ENCODE assay signal across 8 cellular contexts in the genomic region with DNA sequence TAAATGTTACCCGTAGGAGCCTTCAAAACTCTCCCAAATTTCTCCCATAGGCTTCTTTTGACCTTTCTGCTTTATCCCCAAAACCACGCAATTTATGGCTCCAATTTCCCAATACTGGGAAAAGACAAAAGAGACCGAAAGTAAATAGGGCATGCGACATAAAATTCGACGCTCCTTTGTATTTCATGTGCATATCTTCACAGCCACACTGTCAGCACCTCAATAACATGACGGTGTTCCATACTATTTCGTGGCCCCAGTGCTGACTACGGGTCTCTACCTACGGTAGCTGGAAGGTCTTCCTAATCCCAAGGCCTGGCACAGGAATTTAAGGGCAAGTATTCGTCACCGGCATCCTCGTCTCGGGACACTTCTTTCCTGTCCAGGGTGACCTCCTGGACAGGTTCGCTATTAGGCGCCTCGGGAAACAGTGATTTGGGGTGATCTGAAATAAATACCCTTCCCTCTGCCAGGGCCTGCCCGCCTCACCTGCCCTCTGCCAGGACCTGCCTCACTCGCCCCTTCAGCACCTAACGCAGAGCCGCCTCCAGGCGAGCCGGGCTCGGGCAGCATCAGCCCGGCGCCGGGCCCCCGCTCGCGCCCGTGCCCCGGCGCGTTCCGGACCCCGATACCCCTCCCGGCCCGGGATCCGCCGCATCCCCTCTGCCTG. TPM values are rescaled to one million over a fixed set of nuclear protein-coding genes. Genes with fewer than 3 reads are reported as not detected.
DNase-seq lines count a peak whose midpoint lies in the region; ATAC-seq and TF ChIP-seq lines count a peak whose summit lies in the region.

No MANE protein-coding gene starts in this region.

- H3K9me3 Mint-ChIP-seq in activated CD8-positive, alpha-beta T cell treated with anti-CD3 and anti-CD28 coated beads for 36 hours: no peaks in the 10 kb centered on the region
- H3K9me3 Mint-ChIP-seq in mesothelial cell of epicardium: peaks cover 5% of the 10 kb centered on the region

- peak overlapping the region; percentile 22 for H3K27ac Mint-ChIP-seq in activated CD8-positive, alpha-beta T cell treated with anti-CD3 and anti-CD28 coated beads for 36 hours
- peak overlapping the region; percentile 71 for H3K27ac Mint-ChIP-seq in mesothelial cell of epicardium

- intact Hi-C loops in Right ventricle myocardium inferior (cut with DNase I) (loop anchor here (10.0 kb wide), 1 partner anchor 202 kb away; the partner anchor contains the start of gene ASXL2), cardiac septum (cut with DNase I) (loop anchor here (10.0 kb wide), 1 partner anchor 308 kb away; no protein-coding TSS in a partner anchor)
- intact Hi-C loops in activated CD8-positive, alpha-beta T cell treated with anti-CD3 and anti-CD28 coated beads for 36 hours (cut with micrococcal nuclease): no loop called here

- H3K4me3 ChIP-seq in effector memory CD4-positive, alpha-beta T cell (ENCODE audit: insufficient read depth, low read depth, low read length, poor library complexity, severe bottlenecking): peak overlapping the region; percentile 82

- POLR2A ChIA-PET in activated CD8-positive, alpha-beta T cell treated with anti-CD3 and anti-CD28 coated beads for 36 hours (lab: Charles Lee): interaction anchor here (0.6 to 1.5 kb wide), 3 partner anchors 27 to 152 kb away, joined by 3 to 4 read pairs (median 3); no protein-coding TSS in a partner anchor

- DNase-seq in Right ventricle myocardium inferior (ENCODE audit: missing footprints) (peak; percentile 74), cardiac septum (ENCODE audit: low spot score) (no peak), NCI-H345 (lab: John Stamatoyannopoulos, UW) (peak; percentile 68), mesothelial cell of epicardium (ENCODE audit: low spot score in 2 of 2, unreplicated experiment in 2 of 2) (no peak)
- peak; percentile 80 for DNase-seq in activated CD8-positive, alpha-beta T cell treated with anti-CD3 and anti-CD28 coated beads for 36 hours
- DNase-seq in effector memory CD4-positive, alpha-beta T cell: peak; percentile 40 to 52 (median 49)
- DNase-seq in stimulated activated CD8-positive, alpha-beta memory T cell treated with anti-CD3 and anti-CD28 coated beads, Interleukin-15, amount 100 ng/mL, for 48 hours (ENCODE audit: low read depth in 2 of 2): peak; percentile 46 to 55

- no peaks in the 10 kb centered on the region for H3K9me3 ChIP-seq in effector memory CD4-positive, alpha-beta T cell (ENCODE audit: control insufficient read depth, low read length)

- H3K27me3 ChIP-seq in effector memory CD4-positive, alpha-beta T cell (replicated peaks; ENCODE audit: control insufficient read depth, insufficient read depth, low read length, poor library complexity, severe bottlenecking): no peaks in the 10 kb centered on the region

- H3K36me3 ChIP-seq in effector memory CD4-positive, alpha-beta T cell (ENCODE audit: control insufficient read depth, insufficient read depth, low read length): no peaks in the 10 kb centered on the region

- peaks cover 26% of the 10 kb centered on the region for H3K4me1 Mint-ChIP-seq in activated CD8-positive, alpha-beta T cell treated with anti-CD3 and anti-CD28 coated beads for 36 hours (ENCODE audit: low read depth)
- peaks cover 13% of the 10 kb centered on the region for H3K4me1 Mint-ChIP-seq in mesothelial cell of epicardium

- peaks cover 8% of the 10 kb centered on the region for H3K27me3 Mint-ChIP-seq in activated CD8-positive, alpha-beta T cell treated with anti-CD3 and anti-CD28 coated beads for 36 hours
- H3K27me3 Mint-ChIP-seq in mesothelial cell of epicardium (ENCODE audit: low read depth): peaks cover 17% of the 10 kb centered on the region

- H3K27ac ChIP-seq in effector memory CD4-positive, alpha-beta T cell (ENCODE audit: insufficient read depth, low read length, poor library complexity, severe bottlenecking): peak overlapping the region; percentile 68

- H3K4me3 Mint-ChIP-seq in activated CD8-positive, alpha-beta T cell treated with anti-CD3 and anti-CD28 coated beads for 36 hours: peak overlapping the region; percentile 82
- H3K4me3 Mint-ChIP-seq in mesothelial cell of epicardium: peak overlapping the region; percentile 75

- ATAC-seq in Right ventricle myocardium inferior (peak; percentile 43), HG02981 (IDR thresholded peaks at IDR 0.05; ENCODE audit: unreplicated experiment) (peak; percentile 58)
- ATAC-seq in activated CD8-positive, alpha-beta T cell treated with anti-CD3 and anti-CD28 coated beads for 36 hours: peak; percentile 87

- H3K4me1 ChIP-seq in effector memory CD4-positive, alpha-beta T cell (ENCODE audit: control insufficient read depth, insufficient read depth, low read length, poor library complexity, severe bottlenecking): peaks cover 9% of the 10 kb centered on the region

- H3K36me3 Mint-ChIP-seq in activated CD8-positive, alpha-beta T cell treated with anti-CD3 and anti-CD28 coated beads for 36 hours (ENCODE audit: low read depth): no peaks in the 10 kb centered on the region
- peaks cover 3% of the 10 kb centered on the region for H3K36me3 Mint-ChIP-seq in mesothelial cell of epicardium

- CTCF ChIA-PET in activated CD8-positive, alpha-beta T cell treated with anti-CD3 and anti-CD28 coated beads for 36 hours (lab: Charles Lee): interaction anchor here (1.0 to 1.1 kb wide), 2 partner anchors 66 to 696 kb away, joined by 3 to 6 read pairs; no protein-coding TSS in a partner anchor

- no peak for TF ChIP-seq CTCF in activated CD8-positive, alpha-beta T cell treated with anti-CD3 and anti-CD28 coated beads for 36 hours (IDR thresholded peaks at IDR 0.05)
- TF ChIP-seq CTCF in mesothelial cell of epicardium (IDR thresholded peaks at IDR 0.05; ENCODE audit: unreplicated experiment): no peak

RNA-seq across cellular contexts. Expression of gene DTNB, which starts 0.7 kb away (rescaled TPM):
- total RNA-seq in Right ventricle myocardium inferior (3.3 TPM), cardiac septum (5.7 TPM), mesothelial cell of epicardium (30.1 to 37.7 TPM (median 36.3 TPM) in 3 replicates)
- total RNA-seq in activated CD8-positive, alpha-beta T cell treated with anti-CD3 and anti-CD28 coated beads for 36 hours: 10 to 100 TPM; 27.3 to 29.1 TPM

Comparison
In these comparisons a context has a peak if more than half of its experiments do, and no peak if none do; other contexts are left out.
1. DNase-seq: peak in Right ventricle myocardium inferior (single experiment), NCI-H345 (single experiment), activated CD8-positive, alpha-beta T cell treated with anti-CD3 and anti-CD28 coated beads for 36 hours (single experiment), effector memory CD4-positive, alpha-beta T cell (3 of 3) and stimulated activated CD8-positive, alpha-beta memory T cell treated with anti-CD3 and anti-CD28 coated beads, Interleukin-15, amount 100 ng/mL, for 48 hours (2 of 2); none in cardiac septum (single experiment) and mesothelial cell of epicardium (0 of 2).
2. Peak in every context shown above with its lines, with median percentiles within 50 percentile points of each other: ATAC-seq.